Comparison of ENCODE assay signal across 21 cellular contexts in the genomic region with DNA sequence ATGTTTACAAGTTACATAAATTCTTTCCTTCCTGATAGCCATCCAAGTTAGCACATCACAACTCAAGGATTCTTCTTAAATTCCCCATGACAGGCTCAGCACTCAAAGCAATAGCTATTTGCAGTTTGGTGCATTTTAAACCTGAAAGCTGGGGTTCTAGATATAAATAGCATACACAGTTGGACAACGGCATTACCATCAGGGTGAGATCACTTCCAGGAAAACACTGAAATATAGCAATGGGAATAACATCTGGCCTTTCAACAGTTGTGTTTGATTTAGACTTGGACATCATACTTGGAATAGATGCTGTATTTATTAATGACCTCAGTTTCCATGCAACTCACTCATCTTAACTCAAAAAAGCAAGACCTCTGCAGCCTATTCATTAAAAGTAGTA. TPM values are rescaled to one million over a fixed set of nuclear protein-coding genes. Genes with fewer than 3 reads are reported as not detected.
DNase-seq lines count a peak whose midpoint lies in the region; ATAC-seq and TF ChIP-seq lines count a peak whose summit lies in the region.
"Had no signal": no experiment of that assay in that cellular context is flagged by ENCODE, and none has a peak within 500 bp of the region (broad histone marks: within the 10 kb centered on the region; RNA-seq: fewer than 3 reads in every experiment).

No MANE protein-coding gene starts in this region.

- H3K27ac ChIP-seq in right atrium auricular region: peak overlapping the region in 1 of 2 donors; percentile 7
- H3K27ac ChIP-seq: transverse colon, VCaP had no signal

- DNase-seq in Right ventricle myocardium inferior (ENCODE audit: missing footprints) (no peak), right atrium auricular region (ENCODE audit: low spot score) (no peak), dedifferentiated amniotic fluid mesenchymal stem cell (ENCODE audit: extremely low spot score) (peak; percentile 52), iris pigment epithelial cell (ENCODE audit: low read depth) (peak; percentile 87), T-helper 9 cell (no peak), OCI-M2 (lab: John Stamatoyannopoulos, UW; ENCODE audit: unreplicated experiment) (no peak)
- no peak for DNase-seq in activated CD4-positive, alpha-beta T cell treated with anti-CD3 and anti-CD28 coated beads, Interleukin-2, amount 50 U/mL, for 1 hour
- DNase-seq in stimulated activated CD4-positive, alpha-beta T cell treated with anti-CD3 and anti-CD28 coated beads, Interleukin-4, amount 100 ng/mL, for 1 hour: no peak
- DNase-seq: activated CD8-positive, alpha-beta memory T cell treated with anti-CD3 and anti-CD28 coated beads for 24 hours; Calu3; effector CD8-positive, alpha-beta T cell; NCI-H1105 treated with DMSO at 0.1 percent for 48 hours; stimulated activated CD4-positive, alpha-beta T cell treated with anti-CD3 and anti-CD28 coated beads, Interleukin-2, amount 100 ng/mL, for 24 hours; stimulated activated CD8-positive, alpha-beta memory T cell treated with anti-CD3 and anti-CD28 coated beads, Interleukin-4, amount 100 ng/mL, for 48 hours; transverse colon had no signal

- H3K4me3 ChIP-seq in right atrium auricular region: no peak overlapping the region
- H3K4me3 ChIP-seq: HAP-1, K562, transverse colon had no signal

- intact Hi-C loops in Right ventricle myocardium inferior (cut with DNase I): loop anchor here (5.0 kb wide), 3 partner anchors 53 to 103 kb away; no protein-coding TSS in a partner anchor

- no peaks in the 10 kb centered on the region for H3K36me3 ChIP-seq in right atrium auricular region
- H3K36me3 ChIP-seq: HAP-1, transverse colon had no signal

- peak; percentile 72 for ATAC-seq in Right ventricle myocardium inferior
- ATAC-seq: K562 had no signal

- H3K4me1 ChIP-seq in right atrium auricular region: peaks cover 0 to 6% of the 10 kb centered on the region in 2 donors
- H3K4me1 ChIP-seq: HAP-1 had no signal

- TF ChIP-seq CTCF in right atrium auricular region (IDR thresholded peaks at IDR 0.05): no peak

- no peaks in the 10 kb centered on the region for H3K9me3 ChIP-seq in right atrium auricular region
- H3K9me3 ChIP-seq: HAP-1, transverse colon had no signal

- H3K27me3 ChIP-seq in right atrium auricular region: no peaks in the 10 kb centered on the region

RNA-seq across cellular contexts. Expression of gene LECT2, which starts 24.7 kb away (rescaled TPM):
- total RNA-seq in Right ventricle myocardium inferior (not detected), right atrium auricular region (not detected)
- total RNA-seq: A673, Calu3, K562, progenitor cell of endocrine pancreas, SK-MEL-5, transverse colon had no signal

RNA-seq across cellular contexts. Expression of gene TGFBI, which starts 49.3 kb away (rescaled TPM):
- 66.5 TPM for total RNA-seq in Right ventricle myocardium inferior
- total RNA-seq in right atrium auricular region: 10 to 100 TPM; 30.4 to 65.0 TPM

Comparison
In these comparisons a context has a peak if more than half of its experiments do, and no peak if none do; other contexts are left out.
1. DNase-seq: peak in dedifferentiated amniotic fluid mesenchymal stem cell (single experiment) and iris pigment epithelial cell (single experiment); none in Right ventricle myocardium inferior (single experiment), right atrium auricular region (single experiment), activated CD4-positive, alpha-beta T cell treated with anti-CD3 and anti-CD28 coated beads, Interleukin-2, amount 50 U/mL, for 1 hour (single experiment), T-helper 9 cell (single experiment), OCI-M2 (single experiment) and stimulated activated CD4-positive, alpha-beta T cell treated with anti-CD3 and anti-CD28 coated beads, Interleukin-4, amount 100 ng/mL, for 1 hour (single experiment).